ENCODE assay signal across 14 cellular contexts in genomic region chr7:16667355-16667754, GRCh38. TPM values are rescaled to one million over a fixed set of nuclear protein-coding genes. Genes with fewer than 3 reads are reported as not detected.
A peak's percentile ranks its signal among the peaks of the same experiment; 100 is the strongest.
DNase-seq lines count a peak whose midpoint lies in the region; ATAC-seq and TF ChIP-seq lines count a peak whose summit lies in the region.
"Had no signal": no experiment of that assay in that cellular context is flagged by ENCODE, and none has a peak within 500 bp of the region (broad histone marks: within the 10 kb centered on the region; RNA-seq: fewer than 3 reads in every experiment).

No MANE protein-coding gene starts in this region.

- peaks cover 33% of the 10 kb centered on the region for H3K79me2 ChIP-seq in ACC112 (ENCODE audit: control insufficient read depth, insufficient read depth, low read length, unreplicated experiment)

- POLR2A ChIA-PET in RWPE1 (lab: Yijun Ruan, JAX; ENCODE audit: low non-redundant PET) = no interaction called here

- CTCF ChIA-PET in RWPE1 (lab: Yijun Ruan, JAX) = interaction anchor here (0.5 to 0.8 kb wide), 3 partner anchors 14 to 154 kb away, joined by 3 to 4 read pairs (median 3); no protein-coding TSS in a partner anchor

- ATAC-seq in sciatic nerve = peak; percentile 44
- no peak for ATAC-seq in GM18868 (IDR thresholded peaks at IDR 0.05; ENCODE audit: unreplicated experiment)
- ATAC-seq in HG02852 (IDR thresholded peaks at IDR 0.05; ENCODE audit: unreplicated experiment) = no peak
- ATAC-seq: stimulated activated naive B cell treated with anti-CD40 and anti-IgM and Interleukin-4, amounts not matched to agents 10 μg/mL and 1 μg/mL and 100 μg/mL, for 72 hours; T-helper 17 cell had no signal

- peaks cover 36% of the 10 kb centered on the region for H3K4me1 ChIP-seq in ACC112 (ENCODE audit: control insufficient read depth, insufficient read depth, low read length, unreplicated experiment)

- H3K27ac ChIP-seq in ACC112 (ENCODE audit: low read depth, low read length) = peak overlapping the region; percentile 98
- H3K27ac ChIP-seq in RWPE1 = peak overlapping the region; percentile 79

- H2AFZ ChIP-seq in ACC112 (ENCODE audit: low read length, unreplicated experiment) = no peak overlapping the region

- peaks cover 11% of the 10 kb centered on the region; the same call in 1 of the 2 replicates for H3K36me3 ChIP-seq in ACC112 (ENCODE audit: insufficient read depth, low read length)

- no peak for TF ChIP-seq CTCF in RWPE1 (conservative IDR thresholded peaks at IDR 0.05; ENCODE audit: low read depth)
- no peak for TF ChIP-seq CTCF in fibroblast of mammary gland (conservative IDR thresholded peaks at IDR 0.05; ENCODE audit: control insufficient read depth, insufficient read depth, low read depth, low read length)

- H3K27me3 ChIP-seq in ACC112 (ENCODE audit: insufficient read depth, low read length) = no peaks in the 10 kb centered on the region

- intact Hi-C loops in sciatic nerve (cut with DNase I) = no loop called here

- H3K4me3 ChIP-seq in ACC112 (ENCODE audit: low read depth, low read length) = no peak overlapping the region; the same call in 1 of the 2 replicates
- H3K4me3 ChIP-seq in fibroblast of mammary gland (ENCODE audit: control insufficient read depth, low read depth, low read length) = no peak overlapping the region
- H3K4me3 ChIP-seq: lung had no signal

- DNase-seq in RWPE1 (ENCODE audit: low spot score) = no peak
- peak; percentile 30 for DNase-seq in fibroblast of mammary gland (ENCODE audit: low read depth)
- DNase-seq in sciatic nerve (ENCODE audit: low spot score) = no peak
- DNase-seq in SK-N-DZ (ENCODE audit: low spot score) = no peak
- no peak for DNase-seq in RPMI8226
- DNase-seq: activated naive CD8-positive, alpha-beta T cell treated with anti-CD3 and anti-CD28 coated beads for 36 hours; cerebellar nuclear complex; NCI-H146; stimulated activated naive B cell treated with anti-CD40 and anti-IgM and Interleukin-4, amounts not matched to agents 10 μg/mL and 1 μg/mL and 100 μg/mL, for 72 hours; T-helper 17 cell had no signal

RNA-seq across cellular contexts. Expression of gene BZW2, which starts 21.4 kb away (rescaled TPM):
- total RNA-seq in sciatic nerve = 30.8 TPM
- 167 and 193 TPM in 2 replicates for polyA plus RNA-seq in SK-N-DZ (2014; cell fraction: cytosol; rRNA removed)
- 87.9 and 91.2 TPM in 2 replicates for polyA plus RNA-seq in SK-N-DZ (2014; cell fraction: nucleus; rRNA removed)

RNA-seq across cellular contexts. Expression of gene ANKMY2, which starts 21.8 kb away (rescaled TPM):
- total RNA-seq in sciatic nerve = 29.5 TPM
- 14.6 and 21.9 TPM in 2 replicates for polyA plus RNA-seq in SK-N-DZ (2014; cell fraction: cytosol; rRNA removed)
- 15.3 and 17.0 TPM in 2 replicates for polyA plus RNA-seq in SK-N-DZ (2014; cell fraction: nucleus; rRNA removed)
